27 cellular contexts compared by ENCODE assay signal in genomic region chr6:134689177-134689576, GRCh38.
DNase-seq lines count a peak whose midpoint lies in the region; ATAC-seq and FAIRE-seq lines count a peak whose summit lies in the region.
"Had no signal": no experiment of that assay in that cellular context is flagged by ENCODE, and none has a peak within 500 bp of the region (broad histone marks: within the 10 kb centered on the region; RNA-seq: fewer than 3 reads in every experiment).

No MANE protein-coding gene starts in this region.

- H3K36me3 Mint-ChIP-seq in activated naive CD4-positive, alpha-beta T cell treated with anti-CD3 and anti-CD28 coated beads, Interleukin-2, amount 50 U/mL, for 72 hours = no peaks in the 10 kb centered on the region
- H3K36me3 Mint-ChIP-seq: activated naive CD4-positive, alpha-beta T cell treated with anti-CD3 and anti-CD28 coated beads, Interleukin-2, amount 10 ng/mL, durations not matched to agents 7 days and 5 days; memory B cell; natural killer cell had no signal

- peak overlapping the region; percentile 54 for H3K27ac ChIP-seq in skeletal muscle tissue (ENCODE audit: low read depth, low read length)

- DNase-seq in amygdala (lab: John Stamatoyannopoulos, UW) = peak in 47 of 56 donors; percentile 5 to 90 (median 53)
- peak; percentile 14 to 18 for DNase-seq in frontal cortex (ENCODE audit: low spot score in 2 of 2)
- DNase-seq in midbrain (lab: John Stamatoyannopoulos, UW) = peak; percentile 91
- DNase-seq in activated CD4-positive, alpha-beta T cell treated with anti-CD3 and anti-CD28 coated beads, Interleukin-2, amount 50 U/mL, for 1 hour = no peak
- no peak for DNase-seq in KG1 (lab: John Stamatoyannopoulos, UW)
- DNase-seq in activated naive CD4-positive, alpha-beta T cell treated with anti-CD3 and anti-CD28 coated beads, Interleukin-2, amount 50 U/mL, for 72 hours (ENCODE audit: low spot score in 2 of 2) = no peak
- no peak for DNase-seq in stimulated activated CD4-positive, alpha-beta T cell treated with anti-CD3 and anti-CD28 coated beads, Interleukin-4, amount 100 ng/mL, for 24 hours
- DNase-seq: activated CD4-positive, alpha-beta memory T cell treated with anti-CD3 and anti-CD28 coated beads, Interleukin-2, amount 10 ng/mL, durations not matched to agents 7 days and 5 days; activated CD4-positive, CD25-positive, alpha-beta regulatory T cell; activated naive CD4-positive, alpha-beta T cell treated with anti-CD3 and anti-CD28 coated beads, Interleukin-2, amount 10 ng/mL, durations not matched to agents 7 days and 5 days; activated T-cell treated with anti-CD3 and anti-CD28 coated beads, Interleukin-2, amount 50 U/mL, for 24 hours; Caco-2; HCEC 1CT; Kasumi-1; natural killer cell; NCI-H1048; NCI-H1930; NCI-H446 treated with DMSO at 0.1 percent for 48 hours; stimulated activated CD4-positive, alpha-beta T cell treated with anti-CD3 and anti-CD28 coated beads, Interleukin-12 subunit alpha, Interleukin-12 subunit beta, amount 100 ng/mL, for 4 hours; stimulated activated CD8-positive, alpha-beta memory T cell treated with anti-CD3 and anti-CD28 coated beads, Interleukin-4, amount 100 ng/mL, for 48 hours; T-helper 9 cell had no signal

- H3K4me3 ChIP-seq in skeletal muscle tissue (ENCODE audit: low read length in 3 of 3) = no peak overlapping the region

- no peaks in the 10 kb centered on the region for H3K9me3 Mint-ChIP-seq in activated naive CD4-positive, alpha-beta T cell treated with anti-CD3 and anti-CD28 coated beads, Interleukin-2, amount 50 U/mL, for 72 hours
- H3K9me3 Mint-ChIP-seq: activated CD4-positive, alpha-beta memory T cell treated with anti-CD3 and anti-CD28 coated beads, Interleukin-2, amount 10 ng/mL, durations not matched to agents 7 days and 5 days; activated naive CD4-positive, alpha-beta T cell treated with anti-CD3 and anti-CD28 coated beads, Interleukin-2, amount 10 ng/mL, durations not matched to agents 7 days and 5 days; activated T-cell treated with anti-CD3 and anti-CD28 coated beads, Interleukin-2, amount 50 U/mL, for 24 hours; memory B cell; natural killer cell had no signal

- H3K9me3 ChIP-seq in skeletal muscle tissue (ENCODE audit: control insufficient read depth in 3 of 3, low read length in 3 of 3) = no peaks in the 10 kb centered on the region
- H3K9me3 ChIP-seq: Caco-2 had no signal

- H3K36me3 ChIP-seq in skeletal muscle tissue (ENCODE audit: control insufficient read depth in 3 of 3, insufficient read depth in 3 of 3, low read length in 3 of 3) = no peaks in the 10 kb centered on the region

- H3K27me3 ChIP-seq in skeletal muscle tissue (ENCODE audit: control insufficient read depth in 3 of 3, insufficient read depth in 3 of 3, low read length in 3 of 3) = no peaks in the 10 kb centered on the region

- no peak for ATAC-seq in activated naive CD4-positive, alpha-beta T cell treated with anti-CD3 and anti-CD28 coated beads, Interleukin-2, amount 50 U/mL, for 72 hours
- ATAC-seq: natural killer cell had no signal

- peak; percentile 94 for FAIRE-seq in frontal cortex (lab: Jason Lieb, UNC)
- FAIRE-seq: colon, endometrium, keratinocyte, urothelium cell line had no signal

- no peak overlapping the region for H3K27ac Mint-ChIP-seq in activated naive CD4-positive, alpha-beta T cell treated with anti-CD3 and anti-CD28 coated beads, Interleukin-2, amount 50 U/mL, for 72 hours
- H3K27ac Mint-ChIP-seq: activated CD4-positive, alpha-beta memory T cell treated with anti-CD3 and anti-CD28 coated beads, Interleukin-2, amount 10 ng/mL, durations not matched to agents 7 days and 5 days; activated naive CD4-positive, alpha-beta T cell treated with anti-CD3 and anti-CD28 coated beads, Interleukin-2, amount 10 ng/mL, durations not matched to agents 7 days and 5 days; activated T-cell treated with anti-CD3 and anti-CD28 coated beads, Interleukin-2, amount 50 U/mL, for 24 hours; memory B cell; natural killer cell had no signal

- peaks cover 8 to 14% (median 12%) of the 10 kb centered on the region in 3 donors for H3K4me1 ChIP-seq in skeletal muscle tissue (ENCODE audit: control insufficient read depth in 3 of 3, insufficient read depth in 3 of 3, low read length in 3 of 3)
- H3K4me1 ChIP-seq: Caco-2 had no signal

- peak overlapping the region in 1 of 3 donors; percentile 41 for H3K9ac ChIP-seq in skeletal muscle tissue (ENCODE audit: low read depth in 1 of 3, low read length in 3 of 3)

Comparison
In these comparisons a context has a peak if more than half of its experiments do, and no peak if none do; other contexts are left out.
1. DNase-seq: peak in amygdala (47 of 56), frontal cortex (2 of 2) and midbrain (single experiment); none in activated CD4-positive, alpha-beta T cell treated with anti-CD3 and anti-CD28 coated beads, Interleukin-2, amount 50 U/mL, for 1 hour (single experiment), KG1 (single experiment), activated naive CD4-positive, alpha-beta T cell treated with anti-CD3 and anti-CD28 coated beads, Interleukin-2, amount 50 U/mL, for 72 hours (0 of 2) and stimulated activated CD4-positive, alpha-beta T cell treated with anti-CD3 and anti-CD28 coated beads, Interleukin-4, amount 100 ng/mL, for 24 hours (single experiment).